8 cellular contexts compared by ENCODE assay signal in genomic region chr5:19928556-19929421, GRCh38. TPM values are rescaled to one million over a fixed set of nuclear protein-coding genes. Genes with fewer than 3 reads are reported as not detected.
DNase-seq lines count a peak whose midpoint lies in the region; ATAC-seq and TF ChIP-seq lines count a peak whose summit lies in the region.
"Had no signal": no experiment of that assay in that cellular context is flagged by ENCODE, and none has a peak within 500 bp of the region (broad histone marks: within the 10 kb centered on the region; RNA-seq: fewer than 3 reads in every experiment).

No MANE protein-coding gene starts in this region.

- no peak overlapping the region for H3K4me3 Mint-ChIP-seq in brain
- H3K4me3 Mint-ChIP-seq: stimulated activated naive CD8-positive, alpha-beta T cell treated with anti-CD3 and anti-CD28 coated beads, Interleukin-15, Interleukin-2, amounts not matched to agents 100 ng/mL and 50 ng/mL, for 24 hours had no signal

- H3K27me3 Mint-ChIP-seq in brain = no peaks in the 10 kb centered on the region
- H3K27me3 Mint-ChIP-seq: stimulated activated naive CD8-positive, alpha-beta T cell treated with anti-CD3 and anti-CD28 coated beads, Interleukin-15, Interleukin-2, amounts not matched to agents 100 ng/mL and 50 ng/mL, for 24 hours had no signal

- H3K27ac Mint-ChIP-seq in brain = peak overlapping the region in 3 of 5 experiments; percentile 26 to 86 (median 29)
- H3K27ac Mint-ChIP-seq: stimulated activated naive CD8-positive, alpha-beta T cell treated with anti-CD3 and anti-CD28 coated beads, Interleukin-15, Interleukin-2, amounts not matched to agents 100 ng/mL and 50 ng/mL, for 24 hours had no signal

- ATAC-seq in GM21576 (IDR thresholded peaks at IDR 0.05; ENCODE audit: unreplicated experiment) = peak; percentile 50
- ATAC-seq in GM21526 (IDR thresholded peaks at IDR 0.05; ENCODE audit: low FRiP score, unreplicated experiment) = no peak

- peak; percentile 87 for DNase-seq in LHCN-M2 (ENCODE audit: low read depth)
- peak; percentile 67 for DNase-seq in non-pigmented ciliary epithelial cell (ENCODE audit: low read depth)
- DNase-seq in activated CD4-positive, CD25-positive, alpha-beta regulatory T cell (lab: John Stamatoyannopoulos, UW) = no peak
- no peak for DNase-seq in GM19238 (ENCODE audit: insufficient read length, low spot score)

- H3K4me1 Mint-ChIP-seq in brain = peaks cover 23% of the 10 kb centered on the region

- H3K36me3 Mint-ChIP-seq in brain = no peaks in the 10 kb centered on the region

- no peaks in the 10 kb centered on the region for H3K9me3 Mint-ChIP-seq in brain

- no peak for TF ChIP-seq CTCF in brain (conservative IDR thresholded peaks at IDR 0.05)

RNA-seq across cellular contexts. Expression of gene CDH18, which starts 59.2 kb away (rescaled TPM):
- total RNA-seq in LHCN-M2 (2014; rRNA removed) = 0.06 and 0.38 TPM in 2 replicates
- 0.23 TPM for polyA plus RNA-seq in LHCN-M2 (2012)
- 2.7 TPM for polyA plus RNA-seq in brain (ENCODE audit: insufficient read depth, low read depth, low replicate concordance)

Comparison
In these comparisons a context has a peak if more than half of its experiments do, and no peak if none do; other contexts are left out.
1. DNase-seq: peak in LHCN-M2 (single experiment) and non-pigmented ciliary epithelial cell (single experiment); none in activated CD4-positive, CD25-positive, alpha-beta regulatory T cell (0 of 4) and GM19238 (single experiment).